ENCODE assay signal across 1 cellular context in genomic region chr10:132239126-132240031, GRCh38.
TF ChIP-seq lines count a peak whose summit lies in the region.

No MANE protein-coding gene starts in this region.

TF ChIP-seq in SK-N-SH, 30 proteins besides CTCF, POLR2A, EP300 and RAD21:
- no peak for TF ChIP-seq NFIC (IDR thresholded peaks at IDR 0.05; ENCODE audit: borderline replicate concordance)
- TF ChIP-seq USF2 (IDR thresholded peaks at IDR 0.05; ENCODE audit: borderline replicate concordance, low read depth, low read length) = no peak
- TF ChIP-seq MEF2A (IDR thresholded peaks at IDR 0.05; ENCODE audit: borderline replicate concordance, low read depth) = no peak
- TF ChIP-seq TCF12 (IDR thresholded peaks at IDR 0.05) = no peak
- no peak; the same call in 1 of the 2 replicates for TF ChIP-seq FOXJ3 (CRISPR knock-in tag; IDR thresholded peaks at IDR 0.05)
- no peak for TF ChIP-seq JUND (IDR thresholded peaks at IDR 0.05)
- no peak for TF ChIP-seq ELF1 (IDR thresholded peaks at IDR 0.05)
- no peak for TF ChIP-seq TAF1 (IDR thresholded peaks at IDR 0.05; ENCODE audit: borderline replicate concordance, low read depth, low read length)
- no peak for TF ChIP-seq SIN3A (IDR thresholded peaks at IDR 0.05; ENCODE audit: borderline replicate concordance, low read depth, low read length)
- no peak for TF ChIP-seq USF1 (IDR thresholded peaks at IDR 0.05; ENCODE audit: borderline replicate concordance, low read depth)
- TF ChIP-seq POLR2AphosphoS5 (IDR thresholded peaks at IDR 0.05; ENCODE audit: low read depth, low read length) = no peak
- peak; percentile 74; the same call in 1 of the 2 replicates for TF ChIP-seq MXI1 (IDR thresholded peaks at IDR 0.05; ENCODE audit: low read depth, low read length)
- no peak for TF ChIP-seq ZBTB33 (IDR thresholded peaks at IDR 0.05; ENCODE audit: borderline replicate concordance, low read depth)
- no peak for TF ChIP-seq RXRA (IDR thresholded peaks at IDR 0.05; ENCODE audit: borderline replicate concordance, low read depth)
- peak; percentile 60 for TF ChIP-seq CHD2 (IDR thresholded peaks at IDR 0.05; ENCODE audit: low read length, partially characterized antibody)
- no peak for TF ChIP-seq NRF1 (IDR thresholded peaks at IDR 0.05; ENCODE audit: low read depth, low read length)
- TF ChIP-seq SMC3 (IDR thresholded peaks at IDR 0.05; ENCODE audit: low read depth, low read length) = peak; percentile 45; the same call in 1 of the 2 replicates
- TF ChIP-seq GATA2 (CRISPR knock-in tag; IDR thresholded peaks at IDR 0.05) = peak; percentile 80
- TF ChIP-seq RFX5 (IDR thresholded peaks at IDR 0.05; ENCODE audit: low read length) = peak; percentile 76
TF ChIP-seq in SK-N-SH: peak in this region for 5.
